ENCODE assay signal across 27 cellular contexts in genomic region chr16:72789921-72790320, GRCh38.
"Had no signal": no experiment of that assay in that cellular context is flagged by ENCODE, and none has a peak within 500 bp of the region (broad histone marks: within the 10 kb centered on the region; RNA-seq: fewer than 3 reads in every experiment).

No MANE protein-coding gene starts in this region.

- H3K36me3 Mint-ChIP-seq: natural killer cell had no signal

- FAIRE-seq: urothelium cell line had no signal

- H3K4me1 ChIP-seq: parathyroid adenoma had no signal

- H3K9ac ChIP-seq: parathyroid adenoma had no signal

- H2AFZ ChIP-seq: hepatocyte, parathyroid adenoma had no signal

- H3K9me3 ChIP-seq: heart right ventricle, left ventricle myocardium inferior, right atrium auricular region, stomach, testis, thyroid gland, upper lobe of right lung had no signal

- H3K27me3 ChIP-seq: heart right ventricle, hepatocyte, right atrium auricular region, stomach, testis, thyroid gland, upper lobe of right lung had no signal

- H3K4me2 ChIP-seq: hepatocyte had no signal

- H3K27ac ChIP-seq: hepatocyte, left ventricle myocardium inferior, parathyroid adenoma, right atrium auricular region, skin epidermis, stomach, testis, upper lobe of right lung had no signal

- H3K4me3 ChIP-seq: heart right ventricle, hepatocyte, left ventricle myocardium inferior, lung, right atrium auricular region, skin epidermis, stomach, testis, thyroid gland, upper lobe of right lung had no signal

- DNase-seq: heart right ventricle; islet precursor cell; left ventricle myocardium inferior; mesendoderm; naive B cell; natural killer cell; nephron progenitor cell; nucleus accumbens; stimulated activated CD4-positive, alpha-beta T cell treated with anti-CD3 and anti-CD28 coated beads, Interleukin-12 subunit alpha, Interleukin-12 subunit beta, amount 100 ng/mL, for 4 hours; stimulated activated CD4-positive, alpha-beta T cell treated with anti-CD3 and anti-CD28 coated beads, Interleukin-15, amount 100 ng/mL, for 24 hours; stimulated activated CD4-positive, alpha-beta T cell treated with anti-CD3 and anti-CD28 coated beads, Interleukin-2, amount 100 ng/mL, for 24 hours; stimulated activated CD4-positive, alpha-beta T cell treated with anti-CD3 and anti-CD28 coated beads, Interleukin-4, amount 100 ng/mL, for 1 hour; stimulated activated naive B cell treated with anti-CD40 and anti-IgM and Interleukin-4, amounts not matched to agents 10 μg/mL and 1 μg/mL and 100 μg/mL, for 72 hours; stimulated activated naive CD8-positive, alpha-beta T cell treated with anti-CD3 and anti-CD28 coated beads, Interleukin-15, Interleukin-2, amounts not matched to agents 100 U/mL and 50 U/mL, for 24 hours; stomach; testis; thyroid gland; trophoblast cell; upper lobe of right lung had no signal

- H3K4me3 Mint-ChIP-seq: mesothelial cell of epicardium; natural killer cell; nephron progenitor cell; stimulated activated naive B cell treated with anti-CD40 and anti-IgM and Interleukin-4, amounts not matched to agents 10 μg/mL and 1 μg/mL and 100 μg/mL, for 72 hours had no signal

- H3K9me3 Mint-ChIP-seq: mesothelial cell of epicardium; naive B cell; natural killer cell; nephron progenitor cell; stimulated activated naive B cell treated with anti-CD40 and anti-IgM and Interleukin-4, amounts not matched to agents 10 μg/mL and 1 μg/mL and 100 μg/mL, for 72 hours had no signal

- ATAC-seq: heart right ventricle; natural killer cell; sciatic nerve; stimulated activated naive B cell treated with anti-CD40 and anti-IgM and Interleukin-4, amounts not matched to agents 10 μg/mL and 1 μg/mL and 100 μg/mL, for 72 hours; stimulated activated naive CD8-positive, alpha-beta T cell treated with anti-CD3 and anti-CD28 coated beads, Interleukin-15, Interleukin-2, amounts not matched to agents 100 U/mL and 50 U/mL, for 24 hours; upper lobe of right lung had no signal

- H3K27ac Mint-ChIP-seq: nephron progenitor cell; stimulated activated naive B cell treated with anti-CD40 and anti-IgM and Interleukin-4, amounts not matched to agents 10 μg/mL and 1 μg/mL and 100 μg/mL, for 72 hours had no signal
